28 cellular contexts compared by ENCODE assay signal in the genomic region with DNA sequence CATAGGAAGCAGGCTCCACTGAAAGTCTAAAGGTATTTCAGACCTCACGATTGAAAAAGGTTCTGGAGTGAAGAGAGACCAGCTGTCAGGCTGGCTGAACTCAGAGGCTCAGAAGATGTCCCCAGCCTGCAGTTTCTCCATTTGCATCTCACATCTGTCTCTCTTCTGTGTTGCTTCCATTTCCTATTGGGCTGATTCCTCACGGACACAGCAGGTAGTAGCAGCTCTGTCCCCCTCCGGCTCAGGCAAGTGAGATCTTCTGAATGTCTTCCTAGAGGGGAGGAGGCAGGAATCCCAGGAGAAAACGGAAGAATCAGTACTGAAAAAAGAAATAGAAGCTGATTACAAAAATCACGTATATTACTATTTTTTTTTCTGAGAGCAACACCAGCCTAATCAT.
A peak's percentile ranks its signal among the peaks of the same experiment; 100 is the strongest.
DNase-seq lines count a peak whose midpoint lies in the region; ATAC-seq and TF ChIP-seq lines count a peak whose summit lies in the region.
"Had no signal": no experiment of that assay in that cellular context is flagged by ENCODE, and none has a peak within 500 bp of the region (broad histone marks: within the 10 kb centered on the region; RNA-seq: fewer than 3 reads in every experiment).

No MANE protein-coding gene starts in this region.

- H3K9me3 ChIP-seq in endodermal cell (ENCODE audit: control insufficient read depth, low read length) = peaks cover 8% of the 10 kb centered on the region
- H3K9me3 ChIP-seq: SK-N-SH, tibial artery, vagina had no signal

- H3K4me3 Mint-ChIP-seq in endodermal cell = no peak overlapping the region
- H3K4me3 Mint-ChIP-seq: activated naive CD8-positive, alpha-beta T cell treated with anti-CD3 and anti-CD28 coated beads, Interleukin-2, amount 10 ng/mL, durations not matched to agents 7 days and 5 days; CD4-positive, alpha-beta memory T cell; immature natural killer cell; natural killer cell; T-helper 1 cell treated with Interleukin-12 subunit alpha and Interleukin-12 subunit beta and Interleukin-4 antibody, amounts not matched to agents 30 μg/mL and 1 μg/mL, for 36 hours had no signal

- H3K27me3 Mint-ChIP-seq in endodermal cell (ENCODE audit: insufficient read depth) = no peaks in the 10 kb centered on the region
- H3K27me3 Mint-ChIP-seq: CD4-positive, alpha-beta memory T cell had no signal

- H3K4me1 Mint-ChIP-seq in endodermal cell = peaks cover 22% of the 10 kb centered on the region
- H3K4me1 Mint-ChIP-seq: activated naive CD8-positive, alpha-beta T cell treated with anti-CD3 and anti-CD28 coated beads, Interleukin-2, amount 10 ng/mL, durations not matched to agents 7 days and 5 days; CD4-positive, alpha-beta memory T cell; immature natural killer cell; natural killer cell had no signal

- H3K27ac Mint-ChIP-seq in endodermal cell = no peak overlapping the region
- H3K27ac Mint-ChIP-seq: activated naive CD8-positive, alpha-beta T cell treated with anti-CD3 and anti-CD28 coated beads, Interleukin-2, amount 10 ng/mL, durations not matched to agents 7 days and 5 days; CD4-positive, alpha-beta memory T cell; immature natural killer cell; natural killer cell; T-helper 1 cell treated with Interleukin-12 subunit alpha and Interleukin-12 subunit beta and Interleukin-4 antibody, amounts not matched to agents 30 μg/mL and 1 μg/mL, for 36 hours had no signal

- H3K36me3 ChIP-seq in endodermal cell (ENCODE audit: control insufficient read depth, insufficient read depth, low read length) = no peaks in the 10 kb centered on the region
- H3K36me3 ChIP-seq: cardiac muscle cell, tibial artery, vagina had no signal

- ATAC-seq in left colon (peak; percentile 15), GM21717 (IDR thresholded peaks at IDR 0.05; ENCODE audit: unreplicated experiment) (no peak), GM21390 (IDR thresholded peaks at IDR 0.05; ENCODE audit: unreplicated experiment) (no peak), GM18502 (IDR thresholded peaks at IDR 0.05; ENCODE audit: poor library complexity, unreplicated experiment) (no peak)
- ATAC-seq: left cardiac atrium, natural killer cell had no signal

- H3K27ac ChIP-seq in endodermal cell (ENCODE audit: low read depth, low read length) = peak overlapping the region; percentile 50
- H3K27ac ChIP-seq: cardiac muscle cell, PC-9, tibial artery, vagina had no signal

- DNase-seq in ELF-1 (ENCODE audit: low read depth, low spot score) (peak; percentile 73), NCI-H524 (lab: John Stamatoyannopoulos, UW) (peak; percentile 18 to 63), endodermal cell (peak; percentile 88), left colon (no peak), glomerular visceral epithelial cell (ENCODE audit: extremely low spot score) (no peak)
- DNase-seq: activated CD4-positive, alpha-beta T cell treated with anti-CD3 and anti-CD28 coated beads, Interleukin-2, amount 50 U/mL, for 48 hours; activated CD4-positive, CD25-positive, alpha-beta regulatory T cell treated with anti-CD3 and anti-CD28 coated beads, Interleukin-2, amount 50 U/mL, for 72 hours; activated gamma-delta T cell treated with Interleukin-2 at 50 U/mL for 16 hours; activated naive CD8-positive, alpha-beta T cell treated with anti-CD3 and anti-CD28 coated beads, Interleukin-2, amount 10 ng/mL, durations not matched to agents 7 days and 5 days; activated T-cell treated with anti-CD3 and anti-CD28 coated beads, Interleukin-2, amount 50 U/mL, for 48 hours; CD4-positive, alpha-beta memory T cell; effector memory CD4-positive, alpha-beta T cell; immature natural killer cell; IMR-90; left cardiac atrium; mucosa of descending colon; natural killer cell; NCI-H146; SK-N-SH; stimulated activated CD4-positive, alpha-beta T cell treated with anti-CD3 and anti-CD28 coated beads, Interleukin-4, amount 100 ng/mL, for 24 hours; tibial artery had no signal

- no peaks in the 10 kb centered on the region for H3K36me3 Mint-ChIP-seq in endodermal cell (ENCODE audit: low read depth)
- H3K36me3 Mint-ChIP-seq: activated naive CD8-positive, alpha-beta T cell treated with anti-CD3 and anti-CD28 coated beads, Interleukin-2, amount 10 ng/mL, durations not matched to agents 7 days and 5 days; CD4-positive, alpha-beta memory T cell; natural killer cell had no signal

- peaks cover 3% of the 10 kb centered on the region for H3K4me1 ChIP-seq in endodermal cell (ENCODE audit: control insufficient read depth, insufficient read depth, low read length)
- H3K4me1 ChIP-seq: tibial artery, vagina had no signal

- 10 to 29% methylated on average over 1 to 4 of the region's 5 CpGs for WGBS in endodermal cell (ENCODE audit: insufficient coverage in 1 of 2, insufficient read length in 1 of 2), 2 experiments

- intact Hi-C loops in left colon (cut with DNase I, micrococcal nuclease) = no loop called here

- no peak overlapping the region for H3K9ac ChIP-seq in endodermal cell (ENCODE audit: extremely low read depth, low read length, poor library complexity, severe bottlenecking)
- H3K9ac ChIP-seq: SK-N-SH had no signal

- H3K27me3 ChIP-seq in endodermal cell (ENCODE audit: control insufficient read depth, insufficient read depth, low read length, poor library complexity, severe bottlenecking) = no peaks in the 10 kb centered on the region
- H3K27me3 ChIP-seq: cardiac muscle cell, tibial artery, vagina had no signal

- H3K9me3 Mint-ChIP-seq in endodermal cell = peaks cover 13% of the 10 kb centered on the region

- H3K4me3 ChIP-seq in endodermal cell (ENCODE audit: low read length) = peak overlapping the region; percentile 25
- H3K4me3 ChIP-seq: cardiac muscle cell, mucosa of descending colon, PC-9, tibial artery, vagina had no signal

- TF ChIP-seq CTCF in endodermal cell (conservative IDR thresholded peaks at IDR 0.05) = no peak

Comparison
In these comparisons a context has a peak if more than half of its experiments do, and no peak if none do; other contexts are left out.
1. DNase-seq: peak in ELF-1 (single experiment), NCI-H524 (2 of 2) and endodermal cell (single experiment); none in left colon (0 of 2) and glomerular visceral epithelial cell (single experiment).